9 cellular contexts compared by ENCODE assay signal in genomic region chr1:107058245-107059032, GRCh38. TPM values are rescaled to one million over a fixed set of nuclear protein-coding genes. Genes with fewer than 3 reads are reported as not detected.
DNase-seq lines count a peak whose midpoint lies in the region; ATAC-seq, FAIRE-seq and TF ChIP-seq lines count a peak whose summit lies in the region.
"Had no signal": no experiment of that assay in that cellular context is flagged by ENCODE, and none has a peak within 500 bp of the region (broad histone marks: within the 10 kb centered on the region; RNA-seq: fewer than 3 reads in every experiment).

No MANE protein-coding gene starts in this region.

- no peaks in the 10 kb centered on the region for H3K9me2 ChIP-seq in OCI-LY7 (ENCODE audit: insufficient read depth, low read length)

- H3K4me3 ChIP-seq in OCI-LY7 (ENCODE audit: low read depth, low read length, poor library complexity, severe bottlenecking): peak overlapping the region; percentile 83
- no peak overlapping the region for H3K4me3 ChIP-seq in endothelial cell of umbilical vein (replicated peaks in 1 of 3; ENCODE audit: insufficient read depth in 1 of 3, low read depth in 1 of 3, low read length in 3 of 3)
- peak overlapping the region; percentile 98 for H3K4me3 ChIP-seq in rectal smooth muscle tissue (ENCODE audit: low read length)

- DNase-seq in NCI-H1417 (lab: John Stamatoyannopoulos, UW): peak in 2 of 3 experiments; percentile 8 to 60
- DNase-seq in NCI-H1417 treated with DMSO at 0.1 percent for 48 hours (lab: John Stamatoyannopoulos, UW): no peak
- peak; percentile 15 for DNase-seq in OCI-LY7 (ENCODE audit: low spot score)
- no peak for DNase-seq in endothelial cell of umbilical vein (ENCODE audit: low read depth, low spot score)
- no peak for DNase-seq in 8988T
- DNase-seq: ACHN had no signal

- H4K20me1 ChIP-seq in OCI-LY7 (ENCODE audit: insufficient read depth, low read length) (peaks cover 17% of the 10 kb centered on the region; the same call in 1 of the 2 replicates), endothelial cell of umbilical vein (replicated peaks; ENCODE audit: control insufficient read depth, extremely low read depth, insufficient read depth, low read length) (no peaks in the 10 kb centered on the region)

- no peaks in the 10 kb centered on the region for H3K9me1 ChIP-seq in endothelial cell of umbilical vein (replicated peaks; ENCODE audit: control insufficient read depth, extremely low read depth, insufficient read depth, low read length)

- peak overlapping the region; percentile 54 for H3K27ac ChIP-seq in OCI-LY7 (ENCODE audit: low read depth, low read length, poor library complexity, severe bottlenecking)
- H3K27ac ChIP-seq in endothelial cell of umbilical vein (ENCODE audit: insufficient read depth, low read depth, low read length): no peak overlapping the region
- no peak overlapping the region for H3K27ac ChIP-seq in rectal smooth muscle tissue (ENCODE audit: low read depth, low read length)

- H3K36me3 ChIP-seq in OCI-LY7 (ENCODE audit: insufficient read depth, low read length): peaks cover 40% of the 10 kb centered on the region
- no peaks in the 10 kb centered on the region for H3K36me3 ChIP-seq in endothelial cell of umbilical vein (ENCODE audit: control insufficient read depth in 2 of 2, extremely low read depth in 1 of 2, insufficient read depth in 2 of 2, low read length in 2 of 2)
- no peaks in the 10 kb centered on the region for H3K36me3 ChIP-seq in rectal smooth muscle tissue (ENCODE audit: control insufficient read depth, insufficient read depth, low read length)

- no peak for ATAC-seq in GM19467 (IDR thresholded peaks at IDR 0.05; ENCODE audit: unreplicated experiment)
- no peak for ATAC-seq in HG03469 (IDR thresholded peaks at IDR 0.05; ENCODE audit: unreplicated experiment)

- H3K4me2 ChIP-seq in OCI-LY7 (ENCODE audit: low read length) (peak overlapping the region; percentile 84), endothelial cell of umbilical vein (ENCODE audit: insufficient read depth, low read length) (peak overlapping the region; percentile 68)

- no peak overlapping the region for H3K9ac ChIP-seq in endothelial cell of umbilical vein (replicated peaks; ENCODE audit: extremely low read depth, insufficient read depth, low read length)
- no peak overlapping the region for H3K9ac ChIP-seq in rectal smooth muscle tissue (ENCODE audit: low read length)

- no peak for TF ChIP-seq POLR2A in endothelial cell of umbilical vein (IDR thresholded peaks at IDR 0.05; ENCODE audit: low read depth, low read length)

- TF ChIP-seq CTCF in OCI-LY7 (conservative IDR thresholded peaks at IDR 0.05; ENCODE audit: low read length) (no peak), endothelial cell of umbilical vein (IDR thresholded peaks at IDR 0.05; ENCODE audit: extremely low read depth in 1 of 2, insufficient read depth in 1 of 2, low read depth in 1 of 2, low read length in 2 of 2) (no peak)

- H3K27me3 ChIP-seq in endothelial cell of umbilical vein (ENCODE audit: control insufficient read depth in 2 of 2, insufficient read depth in 2 of 2, low read length in 2 of 2) (no peaks in the 10 kb centered on the region), rectal smooth muscle tissue (ENCODE audit: control insufficient read depth, insufficient read depth, low read length) (no peaks in the 10 kb centered on the region)

- dilution Hi-C loops in endothelial cell of umbilical vein (cut with MboI; ENCODE audit: extremely low pct_ligation_motif_present, low sequenced_read_pairs): no loop called here

- peaks cover 32% of the 10 kb centered on the region for H3K79me2 ChIP-seq in OCI-LY7 (ENCODE audit: insufficient read depth, low read depth, low read length)
- H3K79me2 ChIP-seq in endothelial cell of umbilical vein (ENCODE audit: control insufficient read depth, insufficient read depth, low read length): peaks cover 13% of the 10 kb centered on the region

- POLR2A ChIA-PET in OCI-LY7 (lab: Charles Lee) (interaction anchor here (0.5 to 1.9 kb wide), 4 partner anchors 73 to 991 kb away, joined by 3 to 6 read pairs (median 4); no protein-coding TSS in a partner anchor), endothelial cell of umbilical vein (lab: Charles Lee) (no interaction called here)

- H3K4me1 ChIP-seq in OCI-LY7 (ENCODE audit: insufficient read depth, low read length, poor library complexity, severe bottlenecking) (peaks cover 21% of the 10 kb centered on the region), endothelial cell of umbilical vein (ENCODE audit: control insufficient read depth, extremely low read depth, insufficient read depth, low read length) (peaks cover 6% of the 10 kb centered on the region), rectal smooth muscle tissue (ENCODE audit: control insufficient read depth, insufficient read depth, low read length) (peaks cover 6% of the 10 kb centered on the region)

- intact Hi-C loops in OCI-LY7 (cut with micrococcal nuclease; ENCODE audit: unreplicated experiment): loop anchor here (5.0 kb wide), 2 partner anchors 151 to 304 kb away; no protein-coding TSS in a partner anchor
- intact Hi-C loops in endothelial cell of umbilical vein (cut with micrococcal nuclease): no loop called here

- CTCF ChIA-PET in OCI-LY7 (lab: Charles Lee; ENCODE audit: unreplicated experiment) (no interaction called here), endothelial cell of umbilical vein (lab: Charles Lee) (no interaction called here)

- H3K9me3 ChIP-seq in OCI-LY7 (ENCODE audit: low read length) (no peaks in the 10 kb centered on the region), endothelial cell of umbilical vein (replicated peaks; ENCODE audit: control insufficient read depth, insufficient read depth, low read length) (no peaks in the 10 kb centered on the region)

- H2AFZ ChIP-seq in OCI-LY7 (ENCODE audit: low read length) (no peak overlapping the region), endothelial cell of umbilical vein (ENCODE audit: low read depth, low read length) (no peak overlapping the region)

- peak; percentile 63 for FAIRE-seq in endothelial cell of umbilical vein (lab: Jason Lieb, UNC)

- TSS peak; percentile 70 for BruUV-seq in OCI-LY7 (replicated peaks; lab: Mats Ljungman, UMichigan)
- TSS peak; percentile 45 for BruUV-seq in endothelial cell of umbilical vein (replicated peaks; lab: Mats Ljungman, UMichigan)

TF ChIP-seq in endothelial cell of umbilical vein, 7 proteins besides CTCF, POLR2A, EP300 and RAD21:
- TF ChIP-seq GATA2 (IDR thresholded peaks at IDR 0.05; ENCODE audit: insufficient read depth, insufficient read length, low read depth, low read length): no peak
- no peak for TF ChIP-seq JUN (IDR thresholded peaks at IDR 0.05; ENCODE audit: borderline replicate concordance, insufficient read depth, insufficient read length, low read depth)
- TF ChIP-seq MYC (IDR thresholded peaks at IDR 0.05; ENCODE audit: low read depth, low read length): no peak
- no peak for TF ChIP-seq POLR2AphosphoS5 (IDR thresholded peaks at IDR 0.05; ENCODE audit: insufficient read depth, low read depth, low read length)
- no peak for TF ChIP-seq MAX (IDR thresholded peaks at IDR 0.05; ENCODE audit: insufficient read depth, insufficient read length)
- no peak for TF ChIP-seq FOS (IDR thresholded peaks at IDR 0.05; ENCODE audit: borderline replicate concordance, insufficient read depth, low read length)
- no peak for TF ChIP-seq EZH2 (IDR thresholded peaks at IDR 0.05; ENCODE audit: borderline replicate concordance, low read depth, low read length, severe bottlenecking)

RNA-seq across cellular contexts. Expression of gene PRMT6, which starts 2.0 kb away (rescaled TPM):
- 41.7 and 42.5 TPM in 2 replicates for total RNA-seq in OCI-LY7 (2014; rRNA removed; shearing (Covaris generic))
- total RNA-seq in OCI-LY7 (2022): 42.9 and 46.9 TPM in 2 replicates
- total RNA-seq in endothelial cell of umbilical vein: 12.5 and 13.3 TPM in 2 replicates
- polyA plus RNA-seq in endothelial cell of umbilical vein: 7.8 and 8.4 TPM in 2 replicates
- polyA plus RNA-seq in endothelial cell of umbilical vein (2011; cell fraction: cytosol; rRNA removed): 8.5 and 9.6 TPM in 2 replicates
- 3.2 and 4.4 TPM in 2 replicates for polyA plus RNA-seq in endothelial cell of umbilical vein (2011; cell fraction: nucleus; rRNA removed)
- polyA plus RNA-seq in endothelial cell of umbilical vein (2012): 10.2 and 12.2 TPM in 2 replicates
- polyA minus RNA-seq in endothelial cell of umbilical vein: 7.7 and 8.5 TPM in 2 replicates
- 10.2 TPM for polyA minus RNA-seq in endothelial cell of umbilical vein (2011; cell fraction: cytosol; rRNA and poly(A)+ RNA removed)
- polyA minus RNA-seq in endothelial cell of umbilical vein (2011; cell fraction: nucleus; rRNA and poly(A)+ RNA removed): 3.0 and 3.5 TPM in 2 replicates

Comparison
In these comparisons a context has a peak if more than half of its experiments do, and no peak if none do; other contexts are left out.
1. DNase-seq: peak in NCI-H1417 (2 of 3) and OCI-LY7 (single experiment); none in NCI-H1417 treated with DMSO at 0.1 percent for 48 hours (single experiment), endothelial cell of umbilical vein (single experiment) and 8988T (single experiment).
2. H3K4me3 ChIP-seq: peak in OCI-LY7 (single experiment) and rectal smooth muscle tissue (single experiment); none in endothelial cell of umbilical vein (0 of 3).